ENCODE assay signal across 1 cellular context in genomic region chr1:230858236-230858820, GRCh38.
TF ChIP-seq lines count a peak whose summit lies in the region.

No MANE protein-coding gene starts in this region.

TF ChIP-seq in K562, 482 proteins besides CTCF, POLR2A, EP300 and RAD21:
- no peak for TF ChIP-seq HDAC1 (IDR thresholded peaks at IDR 0.05)
- TF ChIP-seq SPI1 (IDR thresholded peaks at IDR 0.05; ENCODE audit: borderline replicate concordance, low read depth, low read length), result peak; percentile 96
